1 cellular context compared by ENCODE assay signal in genomic region chr12:6863586-6864321, GRCh38.
TF ChIP-seq lines count a peak whose summit lies in the region.

No MANE protein-coding gene starts in this region.

TF ChIP-seq in WTC11, 78 proteins besides CTCF, POLR2A, EP300 and RAD21 (continued from another document):
- TF ChIP-seq ESRRA (CRISPR knock-in tag; IDR thresholded peaks at IDR 0.05; ENCODE audit: borderline replicate concordance) = no peak
